In the genomic region with DNA sequence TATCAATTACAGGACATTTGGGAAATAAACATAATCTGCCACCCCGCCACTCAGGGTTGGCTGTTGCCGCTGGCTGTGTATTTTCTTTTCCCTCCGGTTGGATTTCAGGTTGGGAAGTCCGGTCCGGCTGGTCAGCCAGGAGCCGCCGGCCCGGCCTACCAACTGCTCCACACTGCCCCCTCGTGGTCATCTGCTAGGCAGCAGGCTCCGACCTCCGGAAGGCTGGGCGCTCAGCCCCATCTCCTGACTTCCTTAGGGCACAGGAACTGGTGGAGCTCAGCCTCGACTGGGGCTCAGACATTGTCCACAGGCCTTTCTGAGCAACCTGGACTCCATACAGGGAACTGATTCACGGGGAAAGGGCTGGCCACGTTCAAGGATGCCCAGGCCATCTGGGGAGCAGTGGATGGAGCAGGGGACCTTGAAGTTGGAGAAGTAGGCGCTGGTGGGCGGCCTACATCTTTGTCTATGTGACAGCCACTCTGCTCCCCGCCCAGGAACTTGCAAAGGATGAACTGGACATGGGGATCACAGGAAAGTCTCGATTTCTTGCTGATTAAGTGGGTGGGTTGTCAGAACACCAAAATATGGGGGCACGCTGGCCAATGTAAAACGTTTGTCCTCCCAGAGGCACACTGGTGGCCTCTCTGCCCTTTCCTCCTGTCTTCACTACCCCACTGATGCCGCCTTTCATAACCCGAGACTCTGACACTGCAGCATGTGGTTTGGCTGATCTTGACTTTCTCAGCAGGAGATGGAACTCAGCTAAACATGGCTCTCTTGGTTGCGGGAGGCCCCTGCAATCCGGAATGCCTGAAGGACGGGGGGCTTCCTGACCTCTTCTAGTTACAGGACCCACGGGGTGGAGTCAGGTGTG, we compare ENCODE assay signal across 8 cellular contexts. TPM values are rescaled to one million over a fixed set of nuclear protein-coding genes. Genes with fewer than 3 reads are reported as not detected.
A peak's percentile ranks its signal among the peaks of the same experiment; 100 is the strongest.
DNase-seq lines count a peak whose midpoint lies in the region; ATAC-seq and TF ChIP-seq lines count a peak whose summit lies in the region.

No MANE protein-coding gene starts in this region.

- H3K4me3 Mint-ChIP-seq in T-helper 2 cell treated with Interferon-gamma antibody and Interleukin-4, amounts not matched to agents 5 μg/mL and 100 μg/mL, for 36 hours, result peak overlapping the region; percentile 52

- peak; percentile 84 to 99 (median 98) for TF ChIP-seq CTCF in ascending aorta (IDR thresholded peaks at IDR 0.05)

- intact Hi-C loops in ascending aorta (cut with DNase I) (loop anchor here (2.0 to 10.0 kb wide), 3 partner anchors 190 to 474 kb away; a partner anchor contains a TSS), right cardiac atrium (cut with DNase I) (loop anchor here (5.0 to 10.0 kb wide), 5 partner anchors 194 to 484 kb away; a partner anchor contains a TSS), sciatic nerve (cut with DNase I) (loop anchor here (2.0 to 10.0 kb wide), 2 partner anchors 72 to 474 kb away; no protein-coding TSS in a partner anchor)

- H3K36me3 ChIP-seq in ascending aorta, result no peaks in the 10 kb centered on the region

- H3K4me1 Mint-ChIP-seq in T-helper 2 cell treated with Interferon-gamma antibody and Interleukin-4, amounts not matched to agents 5 μg/mL and 100 μg/mL, for 36 hours (ENCODE audit: low read depth), result peaks cover 3% of the 10 kb centered on the region

- H3K4me1 ChIP-seq in ascending aorta (no peaks in the 10 kb centered on the region), right cardiac atrium (ENCODE audit: control insufficient read depth, insufficient read depth, low read length) (no peaks in the 10 kb centered on the region)

- H3K9me3 ChIP-seq in ascending aorta (no peaks in the 10 kb centered on the region), right cardiac atrium (ENCODE audit: control insufficient read depth, low read length) (no peaks in the 10 kb centered on the region)

- ATAC-seq in GM21528 (IDR thresholded peaks at IDR 0.05; ENCODE audit: low FRiP score, unreplicated experiment) (peak; percentile 79), right cardiac atrium (peak; percentile 87 to 90), sciatic nerve (peak; percentile 93)

- H3K27ac Mint-ChIP-seq in T-helper 2 cell treated with Interferon-gamma antibody and Interleukin-4, amounts not matched to agents 5 μg/mL and 100 μg/mL, for 36 hours, result no peak overlapping the region

- H3K27me3 ChIP-seq in ascending aorta (no peaks in the 10 kb centered on the region), right cardiac atrium (ENCODE audit: control insufficient read depth, insufficient read depth) (no peaks in the 10 kb centered on the region)

- H3K36me3 Mint-ChIP-seq in T-helper 2 cell treated with Interferon-gamma antibody and Interleukin-4, amounts not matched to agents 5 μg/mL and 100 μg/mL, for 36 hours (ENCODE audit: low read depth), result no peaks in the 10 kb centered on the region

- peaks cover 21% of the 10 kb centered on the region for H3K27me3 Mint-ChIP-seq in T-helper 2 cell treated with Interferon-gamma antibody and Interleukin-4, amounts not matched to agents 5 μg/mL and 100 μg/mL, for 36 hours (ENCODE audit: low read depth)

- 44% methylated on average over 27 of the region's 27 CpGs for WGBS in right cardiac atrium

- no peaks in the 10 kb centered on the region for H3K9me3 Mint-ChIP-seq in T-helper 2 cell treated with Interferon-gamma antibody and Interleukin-4, amounts not matched to agents 5 μg/mL and 100 μg/mL, for 36 hours

- no peak overlapping the region for H3K4me3 ChIP-seq in ascending aorta
- no peak overlapping the region for H3K4me3 ChIP-seq in right cardiac atrium (ENCODE audit: low read length)

- H3K27ac ChIP-seq in ascending aorta (no peak overlapping the region), right cardiac atrium (ENCODE audit: low read length) (no peak overlapping the region)

- in situ Hi-C loops in KBM-7 (cut with MboI; ENCODE audit: low pct_unique_long_range_greater_than_20kb, low sequenced_read_pairs), result loop anchor here (25.0 kb wide), 1 partner anchor 409 kb away; a partner anchor contains a TSS

- DNase-seq in DMS53 (lab: John Stamatoyannopoulos, UW), result peak; percentile 64
- DNase-seq in KBM-7, result peak; percentile 74
- peak; percentile 42 for DNase-seq in T-helper 2 cell treated with Interferon-gamma antibody and Interleukin-4, amounts not matched to agents 5 μg/mL and 100 μg/mL, for 36 hours (ENCODE audit: low spot score)
- DNase-seq in ascending aorta (ENCODE audit: low spot score in 2 of 2), result peak in 1 of 2 donors; percentile 86
- DNase-seq in right cardiac atrium, result peak; percentile 83 to 93 (median 92)
- DNase-seq in sciatic nerve (ENCODE audit: low spot score), result peak; percentile 94
- DNase-seq in NCI-H526 treated with DMSO at 0.1 percent for 48 hours (lab: John Stamatoyannopoulos, UW), result no peak

RNA-seq across cellular contexts. Expression of a gene that starts 43.7 kb away (rescaled TPM):
- not detected for total RNA-seq in ascending aorta
- under 1 TPM in 2 of 4 donors, not detected in 2; 0.23 to 0.25 TPM for total RNA-seq in right cardiac atrium
- 0.07 TPM for polyA plus RNA-seq in right cardiac atrium
- 1.3 TPM for total RNA-seq in sciatic nerve
